9 cellular contexts compared by ENCODE assay signal in genomic region chr7:79454325-79454960, GRCh38. TPM values are rescaled to one million over a fixed set of nuclear protein-coding genes. Genes with fewer than 3 reads are reported as not detected.
DNase-seq lines count a peak whose midpoint lies in the region; ATAC-seq, FAIRE-seq and TF ChIP-seq lines count a peak whose summit lies in the region.
"Had no signal": no experiment of that assay in that cellular context is flagged by ENCODE, and none has a peak within 500 bp of the region (broad histone marks: within the 10 kb centered on the region; RNA-seq: fewer than 3 reads in every experiment).

No MANE protein-coding gene starts in this region.

- H3K4me3 ChIP-seq in WERI-Rb-1 (ENCODE audit: low read depth, low read length) (peak overlapping the region; percentile 96), cardiac muscle cell (peak overlapping the region; percentile 63), osteoblast (ENCODE audit: insufficient read depth, low read length) (peak overlapping the region; percentile 92)

- no peak overlapping the region for H3K27ac Mint-ChIP-seq in T-helper 17 cell

- H3K4me3 Mint-ChIP-seq in T-helper 17 cell = no peak overlapping the region

- peaks cover 27% of the 10 kb centered on the region for H3K27me3 Mint-ChIP-seq in T-helper 17 cell

- H3K36me3 Mint-ChIP-seq in T-helper 17 cell (ENCODE audit: low read depth) = peaks cover 2% of the 10 kb centered on the region

- peak overlapping the region; percentile 88 for H3K4me2 ChIP-seq in osteoblast (ENCODE audit: insufficient read depth, low read length)

- H3K36me3 ChIP-seq in WERI-Rb-1 = no peaks in the 10 kb centered on the region
- no peaks in the 10 kb centered on the region for H3K36me3 ChIP-seq in cardiac muscle cell
- peaks cover 10% of the 10 kb centered on the region for H3K36me3 ChIP-seq in osteoblast (ENCODE audit: insufficient read depth, low read length)

- peak overlapping the region; percentile 97 for H2AFZ ChIP-seq in osteoblast (ENCODE audit: low read length)

- H3K4me1 ChIP-seq in cardiac muscle cell (ENCODE audit: low read depth) (no peaks in the 10 kb centered on the region), osteoblast (ENCODE audit: insufficient read depth, low read length) (peaks cover 51% of the 10 kb centered on the region)

- TF ChIP-seq CTCF in WERI-Rb-1 (IDR thresholded peaks at IDR 0.05; ENCODE audit: low read depth, low read length) (no peak), cardiac muscle cell (IDR thresholded peaks at IDR 0.05; ENCODE audit: low read depth, low read length) (no peak), osteoblast (IDR thresholded peaks at IDR 0.05; ENCODE audit: extremely low read depth, low read depth, low read length) (no peak)

- H3K79me2 ChIP-seq in osteoblast (ENCODE audit: insufficient read depth, low read length) = peaks cover 75% of the 10 kb centered on the region

- H3K27ac ChIP-seq in WERI-Rb-1 (no peak overlapping the region), cardiac muscle cell (peak overlapping the region; percentile 53), osteoblast (ENCODE audit: low read depth, low read length) (peak overlapping the region; percentile 98)
- H3K27ac ChIP-seq: KMS-11 had no signal

- no peak for FAIRE-seq in H54 (lab: Jason Lieb, UNC)

- H4K20me1 ChIP-seq in osteoblast (ENCODE audit: insufficient read depth, low read length) = no peaks in the 10 kb centered on the region

- no peak for ATAC-seq in GM21529 (IDR thresholded peaks at IDR 0.05; ENCODE audit: unreplicated experiment)
- ATAC-seq in HG03175 (IDR thresholded peaks at IDR 0.05; ENCODE audit: unreplicated experiment) = no peak
- ATAC-seq in T-helper 17 cell = no peak

- H3K27me3 ChIP-seq in WERI-Rb-1 (ENCODE audit: insufficient read depth, low read depth, severe bottlenecking) = no peaks in the 10 kb centered on the region
- peaks cover 24% of the 10 kb centered on the region for H3K27me3 ChIP-seq in cardiac muscle cell
- H3K27me3 ChIP-seq in osteoblast (ENCODE audit: insufficient read depth, low read length) = no peaks in the 10 kb centered on the region

- H3K9me3 ChIP-seq in WERI-Rb-1 (ENCODE audit: severe bottlenecking) = no peaks in the 10 kb centered on the region
- no peaks in the 10 kb centered on the region for H3K9me3 ChIP-seq in cardiac muscle cell (ENCODE audit: low read depth)
- no peaks in the 10 kb centered on the region for H3K9me3 ChIP-seq in osteoblast (ENCODE audit: low read depth, low read length)
- H3K9me3 ChIP-seq in T-helper 17 cell (ENCODE audit: control insufficient read depth, low read length, poor library complexity, severe bottlenecking) = no peaks in the 10 kb centered on the region

- peak; percentile 61 for DNase-seq in AG20443 (ENCODE audit: low spot score)
- peak; percentile 24 for DNase-seq in WERI-Rb-1
- peak; percentile 60 to 68 for DNase-seq in cardiac muscle cell (ENCODE audit: low read depth in 1 of 2, low spot score in 1 of 2)
- DNase-seq in osteoblast (ENCODE audit: insufficient read length, low spot score, missing footprints) = peak; percentile 73
- no peak for DNase-seq in H54 (ENCODE audit: insufficient read length, low spot score)
- no peak for DNase-seq in T-helper 17 cell

- no peak for TF ChIP-seq POLR2A in H54 (IDR thresholded peaks at IDR 0.05; ENCODE audit: low read depth, low read length)

- no peaks in the 10 kb centered on the region for H3K4me1 Mint-ChIP-seq in T-helper 17 cell

RNA-seq across cellular contexts. Expression of gene MAGI2, which starts 1.0 kb away (rescaled TPM):
- total RNA-seq in cardiac muscle cell (16.8 and 24.7 TPM in 2 replicates), osteoblast (18.8 and 24.8 TPM in 2 replicates), T-helper 17 cell (under 1 TPM in 1 of 2 donors, not detected in 1; 0.73 TPM)
- 15.3 and 16.8 TPM in 2 replicates for polyA plus RNA-seq in cardiac muscle cell

Comparison
In these comparisons a context has a peak if more than half of its experiments do, and no peak if none do; other contexts are left out.
1. DNase-seq: peak in AG20443 (single experiment), WERI-Rb-1 (single experiment), cardiac muscle cell (2 of 2) and osteoblast (single experiment); none in H54 (single experiment) and T-helper 17 cell (0 of 3).
2. RNA of gene MAGI2, which starts 1.0 kb away (total RNA-seq): 16.8 to 24.7 TPM in cardiac muscle cell and 18.8 to 24.8 TPM in osteoblast; 0.73 TPM in T-helper 17 cell; every median in the first group is over 10 times any median in the second.
3. Peak in every context shown above with its lines, with median percentiles within 50 percentile points of each other: H3K4me3 ChIP-seq.